1 cellular context compared by ENCODE assay signal in the genomic region with DNA sequence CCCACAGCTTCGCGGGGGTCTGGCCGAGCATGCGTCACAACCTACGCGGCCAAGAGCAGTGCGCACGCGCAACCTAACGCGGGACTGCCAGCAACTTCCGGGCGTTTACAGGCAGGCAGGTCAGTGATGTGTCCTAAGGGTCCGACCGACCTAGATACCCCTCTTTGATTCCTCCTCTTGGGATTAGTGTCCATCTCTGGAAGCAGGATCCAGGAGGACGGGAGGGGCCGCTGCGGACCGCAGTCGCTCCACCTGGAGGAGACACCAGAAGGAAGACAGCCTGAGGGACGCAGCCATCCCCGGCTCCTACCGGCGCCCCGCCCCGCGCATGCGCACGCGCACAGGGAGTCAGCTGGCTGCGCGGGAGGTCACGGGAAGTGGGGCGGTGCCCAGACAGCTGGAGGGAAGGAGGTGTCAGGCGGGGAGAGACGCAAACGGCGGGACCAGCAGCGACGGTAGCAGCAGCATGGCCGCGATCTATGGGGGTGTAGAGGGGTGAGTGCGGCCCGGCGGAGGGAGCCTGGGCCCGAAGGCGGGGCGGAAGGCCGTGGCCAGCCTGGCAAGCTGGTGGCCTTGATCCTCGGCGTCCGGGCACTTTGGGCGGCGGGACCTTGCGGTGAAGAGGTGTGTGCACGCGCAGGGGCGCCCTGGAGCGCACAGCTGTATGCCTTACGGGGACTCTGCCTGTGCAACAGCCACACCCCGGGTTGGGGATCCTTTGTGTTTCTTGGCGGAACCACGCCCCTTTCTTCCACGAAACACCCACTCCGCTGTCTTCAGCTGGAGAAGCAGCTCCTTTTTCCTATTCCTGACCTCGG.
A peak's percentile ranks its signal among the peaks of the same experiment; 100 is the strongest.
TF ChIP-seq lines count a peak whose summit lies in the region.

Gene NAGK (plus strand): TSS at position 431 of the 818 bp plus-strand sequence. CDS start 36 bp downstream, at position 467.

TF ChIP-seq in HepG2, 621 proteins besides CTCF, POLR2A, EP300 and RAD21 (continued from another document and continues in another):
- TF ChIP-seq HDAC6 (IDR thresholded peaks at IDR 0.05; ENCODE audit: low read depth, low read length) (no peak), CC2D1A (CRISPR knock-in tag; IDR thresholded peaks at IDR 0.05) (peak; percentile 96; the same call in 1 of the 2 replicates), ZNF761 (CRISPR knock-in tag; conservative IDR thresholded peaks at IDR 0.05) (peak; percentile 98), MIER2 (CRISPR knock-in tag; IDR thresholded peaks at IDR 0.05) (no peak; the same call in 1 of the 2 replicates), MBD4 (IDR thresholded peaks at IDR 0.05; ENCODE audit: borderline replicate concordance, low read length) (no peak), ZNF589 (CRISPR knock-in tag; conservative IDR thresholded peaks at IDR 0.05) (peak; percentile 94), KDM5B (CRISPR knock-in tag; IDR thresholded peaks at IDR 0.05; ENCODE audit: borderline replicate concordance) (peak; percentile 97), BCLAF1 (IDR thresholded peaks at IDR 0.05) (no peak), KDM2A (CRISPR knock-in tag; IDR thresholded peaks at IDR 0.05; ENCODE audit: borderline replicate concordance, low read depth) (peak; percentile 97), ZNF274 (CRISPR knock-in tag; IDR thresholded peaks at IDR 0.05) (peak; percentile 93; the same call in 1 of the 2 replicates), SYNCRIP (IDR thresholded peaks at IDR 0.05; ENCODE audit: insufficient read depth, low read depth, low read length) (no peak), ARHGAP35 (CRISPR knock-in tag; IDR thresholded peaks at IDR 0.05; ENCODE audit: borderline replicate concordance) (peak; percentile 96), RXRA (CRISPR knock-in tag; IDR thresholded peaks at IDR 0.05) (peak; percentile 86), ZNF282 (IDR thresholded peaks at IDR 0.05; ENCODE audit: partially characterized antibody) (no peak), ZNF788 (CRISPR knock-in tag; IDR thresholded peaks at IDR 0.05; ENCODE audit: borderline replicate concordance) (peak; percentile 95), CREB3 (CRISPR knock-in tag; IDR thresholded peaks at IDR 0.05) (peak; percentile 82), SP140L (CRISPR knock-in tag; IDR thresholded peaks at IDR 0.05; ENCODE audit: borderline replicate concordance) (no peak), GFI1 (CRISPR knock-in tag; IDR thresholded peaks at IDR 0.05; ENCODE audit: borderline replicate concordance) (peak; percentile 81), ZNF468 (CRISPR knock-in tag; IDR thresholded peaks at IDR 0.05) (peak; percentile 93), HMG20A (CRISPR knock-in tag; IDR thresholded peaks at IDR 0.05; ENCODE audit: borderline replicate concordance) (peak; percentile 53; the same call in 1 of the 2 replicates), ZNF615 (CRISPR knock-in tag; IDR thresholded peaks at IDR 0.05; ENCODE audit: borderline replicate concordance) (peak; percentile 48; the same call in 1 of the 2 replicates), EZH2 (conservative IDR thresholded peaks at IDR 0.05; ENCODE audit: low read depth, low read length) (no peak), HNRNPLL (IDR thresholded peaks at IDR 0.05; ENCODE audit: low read depth, low read length, poor library complexity, severe bottlenecking) (peak; percentile 96), HMGXB4 (CRISPR knock-in tag; IDR thresholded peaks at IDR 0.05; ENCODE audit: borderline replicate concordance in 1 of 2, low read depth in 1 of 2) (peak; percentile 82 to 87; a peak in 3 of 4 replicates), MTF2 (CRISPR knock-in tag; IDR thresholded peaks at IDR 0.05; ENCODE audit: borderline replicate concordance) (peak; percentile 44; the same call in 1 of the 2 replicates), ZNF576 (CRISPR knock-in tag; IDR thresholded peaks at IDR 0.05) (0 out of 2 replicates have a peak, but pooled peaks have one; percentile 16), ARNT (IDR thresholded peaks at IDR 0.05) (no peak)
- TF ChIP-seq, protein P1, sequence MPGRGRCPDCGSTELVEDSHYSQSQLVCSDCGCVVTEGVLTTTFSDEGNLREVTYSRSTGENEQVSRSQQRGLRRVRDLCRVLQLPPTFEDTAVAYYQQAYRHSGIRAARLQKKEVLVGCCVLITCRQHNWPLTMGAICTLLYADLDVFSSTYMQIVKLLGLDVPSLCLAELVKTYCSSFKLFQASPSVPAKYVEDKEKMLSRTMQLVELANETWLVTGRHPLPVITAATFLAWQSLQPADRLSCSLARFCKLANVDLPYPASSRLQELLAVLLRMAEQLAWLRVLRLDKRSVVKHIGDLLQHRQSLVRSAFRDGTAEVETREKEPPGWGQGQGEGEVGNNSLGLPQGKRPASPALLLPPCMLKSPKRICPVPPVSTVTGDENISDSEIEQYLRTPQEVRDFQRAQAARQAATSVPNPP (CRISPR knock-in tag; IDR thresholded peaks at IDR 0.05): peak; percentile 88
- TF ChIP-seq, protein P2, sequence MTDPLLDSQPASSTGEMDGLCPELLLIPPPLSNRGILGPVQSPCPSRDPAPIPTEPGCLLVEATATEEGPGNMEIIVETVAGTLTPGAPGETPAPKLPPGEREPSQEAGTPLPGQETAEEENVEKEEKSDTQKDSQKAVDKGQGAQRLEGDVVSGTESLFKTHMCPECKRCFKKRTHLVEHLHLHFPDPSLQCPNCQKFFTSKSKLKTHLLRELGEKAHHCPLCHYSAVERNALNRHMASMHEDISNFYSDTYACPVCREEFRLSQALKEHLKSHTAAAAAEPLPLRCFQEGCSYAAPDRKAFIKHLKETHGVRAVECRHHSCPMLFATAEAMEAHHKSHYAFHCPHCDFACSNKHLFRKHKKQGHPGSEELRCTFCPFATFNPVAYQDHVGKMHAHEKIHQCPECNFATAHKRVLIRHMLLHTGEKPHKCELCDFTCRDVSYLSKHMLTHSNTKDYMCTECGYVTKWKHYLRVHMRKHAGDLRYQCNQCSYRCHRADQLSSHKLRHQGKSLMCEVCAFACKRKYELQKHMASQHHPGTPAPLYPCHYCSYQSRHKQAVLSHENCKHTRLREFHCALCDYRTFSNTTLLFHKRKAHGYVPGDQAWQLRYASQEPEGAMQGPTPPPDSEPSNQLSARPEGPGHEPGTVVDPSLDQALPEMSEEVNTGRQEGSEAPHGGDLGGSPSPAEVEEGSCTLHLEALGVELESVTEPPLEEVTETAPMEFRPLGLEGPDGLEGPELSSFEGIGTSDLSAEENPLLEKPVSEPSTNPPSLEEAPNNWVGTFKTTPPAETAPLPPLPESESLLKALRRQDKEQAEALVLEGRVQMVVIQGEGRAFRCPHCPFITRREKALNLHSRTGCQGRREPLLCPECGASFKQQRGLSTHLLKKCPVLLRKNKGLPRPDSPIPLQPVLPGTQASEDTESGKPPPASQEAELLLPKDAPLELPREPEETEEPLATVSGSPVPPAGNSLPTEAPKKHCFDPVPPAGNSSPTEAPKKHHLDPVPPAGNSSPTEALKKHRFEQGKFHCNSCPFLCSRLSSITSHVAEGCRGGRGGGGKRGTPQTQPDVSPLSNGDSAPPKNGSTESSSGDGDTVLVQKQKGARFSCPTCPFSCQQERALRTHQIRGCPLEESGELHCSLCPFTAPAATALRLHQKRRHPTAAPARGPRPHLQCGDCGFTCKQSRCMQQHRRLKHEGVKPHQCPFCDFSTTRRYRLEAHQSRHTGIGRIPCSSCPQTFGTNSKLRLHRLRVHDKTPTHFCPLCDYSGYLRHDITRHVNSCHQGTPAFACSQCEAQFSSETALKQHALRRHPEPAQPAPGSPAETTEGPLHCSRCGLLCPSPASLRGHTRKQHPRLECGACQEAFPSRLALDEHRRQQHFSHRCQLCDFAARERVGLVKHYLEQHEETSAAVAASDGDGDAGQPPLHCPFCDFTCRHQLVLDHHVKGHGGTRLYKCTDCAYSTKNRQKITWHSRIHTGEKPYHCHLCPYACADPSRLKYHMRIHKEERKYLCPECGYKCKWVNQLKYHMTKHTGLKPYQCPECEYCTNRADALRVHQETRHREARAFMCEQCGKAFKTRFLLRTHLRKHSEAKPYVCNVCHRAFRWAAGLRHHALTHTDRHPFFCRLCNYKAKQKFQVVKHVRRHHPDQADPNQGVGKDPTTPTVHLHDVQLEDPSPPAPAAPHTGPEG (CRISPR knock-in tag; IDR thresholded peaks at IDR 0.05): peak; percentile 93; the same call in 1 of the 2 replicates
- TF ChIP-seq, protein P3, sequence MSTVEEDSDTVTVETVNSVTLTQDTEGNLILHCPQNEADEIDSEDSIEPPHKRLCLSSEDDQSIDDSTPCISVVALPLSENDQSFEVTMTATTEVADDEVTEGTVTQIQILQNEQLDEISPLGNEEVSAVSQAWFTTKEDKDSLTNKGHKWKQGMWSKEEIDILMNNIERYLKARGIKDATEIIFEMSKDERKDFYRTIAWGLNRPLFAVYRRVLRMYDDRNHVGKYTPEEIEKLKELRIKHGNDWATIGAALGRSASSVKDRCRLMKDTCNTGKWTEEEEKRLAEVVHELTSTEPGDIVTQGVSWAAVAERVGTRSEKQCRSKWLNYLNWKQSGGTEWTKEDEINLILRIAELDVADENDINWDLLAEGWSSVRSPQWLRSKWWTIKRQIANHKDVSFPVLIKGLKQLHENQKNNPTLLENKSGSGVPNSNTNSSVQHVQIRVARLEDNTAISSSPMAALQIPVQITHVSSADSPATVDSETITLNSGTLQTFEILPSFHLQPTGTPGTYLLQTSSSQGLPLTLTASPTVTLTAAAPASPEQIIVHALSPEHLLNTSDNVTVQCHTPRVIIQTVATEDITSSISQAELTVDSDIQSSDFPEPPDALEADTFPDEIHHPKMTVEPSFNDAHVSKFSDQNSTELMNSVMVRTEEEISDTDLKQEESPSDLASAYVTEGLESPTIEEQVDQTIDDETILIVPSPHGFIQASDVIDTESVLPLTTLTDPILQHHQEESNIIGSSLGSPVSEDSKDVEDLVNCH (CRISPR knock-in tag; IDR thresholded peaks at IDR 0.05): peak; percentile 96
- TF ChIP-seq, protein P4, sequence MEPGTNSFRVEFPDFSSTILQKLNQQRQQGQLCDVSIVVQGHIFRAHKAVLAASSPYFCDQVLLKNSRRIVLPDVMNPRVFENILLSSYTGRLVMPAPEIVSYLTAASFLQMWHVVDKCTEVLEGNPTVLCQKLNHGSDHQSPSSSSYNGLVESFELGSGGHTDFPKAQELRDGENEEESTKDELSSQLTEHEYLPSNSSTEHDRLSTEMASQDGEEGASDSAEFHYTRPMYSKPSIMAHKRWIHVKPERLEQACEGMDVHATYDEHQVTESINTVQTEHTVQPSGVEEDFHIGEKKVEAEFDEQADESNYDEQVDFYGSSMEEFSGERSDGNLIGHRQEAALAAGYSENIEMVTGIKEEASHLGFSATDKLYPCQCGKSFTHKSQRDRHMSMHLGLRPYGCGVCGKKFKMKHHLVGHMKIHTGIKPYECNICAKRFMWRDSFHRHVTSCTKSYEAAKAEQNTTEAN (CRISPR knock-in tag; conservative IDR thresholded peaks at IDR 0.05): peak; percentile 79
- TF ChIP-seq, protein P5, sequence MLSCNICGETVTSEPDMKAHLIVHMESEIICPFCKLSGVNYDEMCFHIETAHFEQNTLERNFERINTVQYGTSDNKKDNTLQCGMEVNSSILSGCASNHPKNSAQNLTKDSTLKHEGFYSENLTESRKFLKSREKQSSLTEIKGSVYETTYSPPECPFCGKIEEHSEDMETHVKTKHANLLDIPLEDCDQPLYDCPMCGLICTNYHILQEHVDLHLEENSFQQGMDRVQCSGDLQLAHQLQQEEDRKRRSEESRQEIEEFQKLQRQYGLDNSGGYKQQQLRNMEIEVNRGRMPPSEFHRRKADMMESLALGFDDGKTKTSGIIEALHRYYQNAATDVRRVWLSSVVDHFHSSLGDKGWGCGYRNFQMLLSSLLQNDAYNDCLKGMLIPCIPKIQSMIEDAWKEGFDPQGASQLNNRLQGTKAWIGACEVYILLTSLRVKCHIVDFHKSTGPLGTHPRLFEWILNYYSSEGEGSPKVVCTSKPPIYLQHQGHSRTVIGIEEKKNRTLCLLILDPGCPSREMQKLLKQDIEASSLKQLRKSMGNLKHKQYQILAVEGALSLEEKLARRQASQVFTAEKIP (CRISPR knock-in tag; IDR thresholded peaks at IDR 0.05; ENCODE audit: borderline replicate concordance): no peak
